In genomic region chr3:5013021-5013906, GRCh38 we compare ENCODE assay signal across 9 cellular contexts. TPM values are rescaled to one million over a fixed set of nuclear protein-coding genes. Genes with fewer than 3 reads are reported as not detected.
DNase-seq lines count a peak whose midpoint lies in the region; ATAC-seq and TF ChIP-seq lines count a peak whose summit lies in the region.
"Had no signal": no experiment of that assay in that cellular context is flagged by ENCODE, and none has a peak within 500 bp of the region (broad histone marks: within the 10 kb centered on the region; RNA-seq: fewer than 3 reads in every experiment).

No MANE protein-coding gene starts in this region.

- TF ChIP-seq EP300 in SK-N-SH (IDR thresholded peaks at IDR 0.05; ENCODE audit: borderline replicate concordance in 1 of 2, low read depth in 1 of 2, low read length in 1 of 2), result no peak

- no peaks in the 10 kb centered on the region for H3K9me2 ChIP-seq in SK-N-SH

- CTCF ChIA-PET in SK-N-SH (lab: Yijun Ruan, JAX), result interaction anchor here (1.2 kb wide), 1 partner anchor 37 kb away, joined by 4 read pairs; no protein-coding TSS in a partner anchor

- DNase-seq in SK-N-SH (no peak), RPMI7951 (ENCODE audit: low read depth) (peak; percentile 91), fibroblast of villous mesenchyme (ENCODE audit: low read depth) (peak; percentile 55), spleen (peak; percentile 81), NCI-H2227 (lab: John Stamatoyannopoulos, UW; ENCODE audit: unreplicated experiment) (no peak)
- no peak for DNase-seq in stimulated activated CD4-positive, alpha-beta T cell treated with anti-CD3 and anti-CD28 coated beads, Interleukin-4, amount 100 ng/mL, for 4 hours

- H3K27me3 ChIP-seq in SK-N-SH (ENCODE audit: insufficient read depth) (no peaks in the 10 kb centered on the region), spleen (replicated peaks in 1 of 7) (no peaks in the 10 kb centered on the region)
- H3K27me3 ChIP-seq: gastroesophageal sphincter had no signal

- H3K4me2 ChIP-seq in SK-N-SH, result no peak overlapping the region

- H3K4me1 ChIP-seq in SK-N-SH (ENCODE audit: control insufficient read depth in 1 of 2, insufficient read depth in 2 of 2, low read depth in 1 of 2, low read length in 1 of 2) (peaks cover 0 to 11% of the 10 kb centered on the region in 2 experiments; a peak in 1 of 4 replicates), spleen (peaks cover 26 to 99% (median 74%) of the 10 kb centered on the region in 6 donors)

- ATAC-seq in SK-N-SH treated with all-trans-retinoic acid at 6 μM for 48 hours, result peak; percentile 20; the same call in 1 of the 3 replicates
- no peak for ATAC-seq in HG03097 (IDR thresholded peaks at IDR 0.05; ENCODE audit: low FRiP score, unreplicated experiment)
- ATAC-seq: gastroesophageal sphincter had no signal

- H3K4me3 ChIP-seq in SK-N-SH (ENCODE audit: low read depth in 2 of 2, low read length in 1 of 2), result no peak overlapping the region
- H3K4me3 ChIP-seq in fibroblast of villous mesenchyme (ENCODE audit: low read depth, low read length), result no peak overlapping the region
- no peak overlapping the region for H3K4me3 ChIP-seq in spleen
- H3K4me3 ChIP-seq: gastroesophageal sphincter had no signal

- no peak for TF ChIP-seq RAD21 in SK-N-SH (IDR thresholded peaks at IDR 0.05; ENCODE audit: low read length)

- H3K9me3 ChIP-seq in SK-N-SH, result no peaks in the 10 kb centered on the region
- H3K9me3 ChIP-seq in spleen, result no peaks in the 10 kb centered on the region
- H3K9me3 ChIP-seq: gastroesophageal sphincter had no signal

- H3K36me3 ChIP-seq in SK-N-SH (replicated peaks in 1 of 2; ENCODE audit: control insufficient read depth in 1 of 2, insufficient read depth in 2 of 2, low read length in 1 of 2) (no peaks in the 10 kb centered on the region), spleen (no peaks in the 10 kb centered on the region)
- H3K36me3 ChIP-seq: gastroesophageal sphincter had no signal

- intact Hi-C loops in spleen (cut with DNase I; ENCODE audit: low total_unique reads), result no loop called here

- no peak overlapping the region for H3K9ac ChIP-seq in SK-N-SH

- TF ChIP-seq CTCF in SK-N-SH (IDR thresholded peaks at IDR 0.05) (no peak), fibroblast of villous mesenchyme (IDR thresholded peaks at IDR 0.05; ENCODE audit: insufficient read depth, low read depth, low read length) (no peak), spleen (IDR thresholded peaks at IDR 0.05 in 8 of 11, conservative IDR thresholded peaks at IDR 0.05 in 3 of 11) (no peak)

- TF ChIP-seq POLR2A in spleen (IDR thresholded peaks at IDR 0.05), result no peak

- no peak overlapping the region; the same call in 1 of the 2 replicates for H2AFZ ChIP-seq in SK-N-SH (ENCODE audit: low read depth)

- no peaks in the 10 kb centered on the region for H3F3A ChIP-seq in SK-N-SH (replicated peaks; ENCODE audit: insufficient read depth)

- H4K20me1 ChIP-seq in SK-N-SH (ENCODE audit: insufficient read depth), result no peaks in the 10 kb centered on the region

- H3K27ac ChIP-seq in SK-N-SH (ENCODE audit: low read depth in 2 of 2, low read length in 1 of 2), result no peak overlapping the region
- peak overlapping the region in 5 of 8 donors; percentile 27 to 87 (median 80) for H3K27ac ChIP-seq in spleen
- H3K27ac ChIP-seq: gastroesophageal sphincter had no signal

- POLR2A ChIA-PET in SK-N-SH (lab: Yijun Ruan, JAX), result interaction anchor here (1.2 kb wide), 1 partner anchor 10 kb away, joined by 4 read pairs; no protein-coding TSS in a partner anchor

- 74% methylated on average over 5 of the region's 5 CpGs for WGBS in SK-N-SH (ENCODE audit: low lambda C conversion rate)
- 53 to 70% (median 56%) methylated on average over 4 to 5 of the region's 5 CpGs for WGBS in spleen, 5 donors

- H3K79me2 ChIP-seq in SK-N-SH (ENCODE audit: insufficient read depth), result no peaks in the 10 kb centered on the region

TF ChIP-seq in SK-N-SH treated with all-trans-retinoic acid at 6 μM for 48 hours, 23 proteins besides CTCF, POLR2A, EP300 and RAD21 (continues in another document):
- TF ChIP-seq TOX (CRISPR knock-in tag; IDR thresholded peaks at IDR 0.05; ENCODE audit: borderline replicate concordance) (no peak), PPARA (CRISPR knock-in tag; IDR thresholded peaks at IDR 0.05; ENCODE audit: borderline replicate concordance) (no peak), ZC3H10 (CRISPR knock-in tag; IDR thresholded peaks at IDR 0.05) (no peak), SNAI2 (CRISPR knock-in tag; IDR thresholded peaks at IDR 0.05) (no peak), ISL1 (CRISPR knock-in tag; IDR thresholded peaks at IDR 0.05) (no peak)
- TF ChIP-seq, protein P1, sequence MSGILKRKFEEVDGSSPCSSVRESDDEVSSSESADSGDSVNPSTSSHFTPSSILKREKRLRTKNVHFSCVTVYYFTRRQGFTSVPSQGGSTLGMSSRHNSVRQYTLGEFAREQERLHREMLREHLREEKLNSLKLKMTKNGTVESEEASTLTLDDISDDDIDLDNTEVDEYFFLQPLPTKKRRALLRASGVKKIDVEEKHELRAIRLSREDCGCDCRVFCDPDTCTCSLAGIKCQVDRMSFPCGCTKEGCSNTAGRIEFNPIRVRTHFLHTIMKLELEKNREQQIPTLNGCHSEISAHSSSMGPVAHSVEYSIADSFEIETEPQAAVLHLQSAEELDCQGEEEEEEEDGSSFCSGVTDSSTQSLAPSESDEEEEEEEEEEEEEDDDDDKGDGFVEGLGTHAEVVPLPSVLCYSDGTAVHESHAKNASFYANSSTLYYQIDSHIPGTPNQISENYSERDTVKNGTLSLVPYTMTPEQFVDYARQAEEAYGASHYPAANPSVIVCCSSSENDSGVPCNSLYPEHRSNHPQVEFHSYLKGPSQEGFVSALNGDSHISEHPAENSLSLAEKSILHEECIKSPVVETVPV (CRISPR knock-in tag; IDR thresholded peaks at IDR 0.05), result no peak
- TF ChIP-seq, protein P2, sequence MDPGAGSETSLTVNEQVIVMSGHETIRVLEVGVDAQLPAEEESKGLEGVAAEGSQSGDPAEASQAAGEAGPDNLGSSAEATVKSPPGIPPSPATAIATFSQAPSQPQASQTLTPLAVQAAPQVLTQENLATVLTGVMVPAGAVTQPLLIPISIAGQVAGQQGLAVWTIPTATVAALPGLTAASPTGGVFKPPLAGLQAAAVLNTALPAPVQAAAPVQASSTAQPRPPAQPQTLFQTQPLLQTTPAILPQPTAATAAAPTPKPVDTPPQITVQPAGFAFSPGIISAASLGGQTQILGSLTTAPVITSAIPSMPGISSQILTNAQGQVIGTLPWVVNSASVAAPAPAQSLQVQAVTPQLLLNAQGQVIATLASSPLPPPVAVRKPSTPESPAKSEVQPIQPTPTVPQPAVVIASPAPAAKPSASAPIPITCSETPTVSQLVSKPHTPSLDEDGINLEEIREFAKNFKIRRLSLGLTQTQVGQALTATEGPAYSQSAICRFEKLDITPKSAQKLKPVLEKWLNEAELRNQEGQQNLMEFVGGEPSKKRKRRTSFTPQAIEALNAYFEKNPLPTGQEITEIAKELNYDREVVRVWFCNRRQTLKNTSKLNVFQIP (CRISPR knock-in tag; IDR thresholded peaks at IDR 0.05; ENCODE audit: borderline replicate concordance, low read depth), result no peak

TF ChIP-seq in SK-N-SH, 30 proteins besides CTCF, POLR2A, EP300 and RAD21:
- TF ChIP-seq FOSL2 (IDR thresholded peaks at IDR 0.05; ENCODE audit: borderline replicate concordance, low read depth), result no peak

RNA-seq across cellular contexts. Expression of gene BHLHE40, which starts 34.0 kb away (rescaled TPM):
- polyA plus RNA-seq in SK-N-SH (2012; rRNA removed) (47.2 and 62.2 TPM in 2 replicates), spleen (10 to 100 TPM; 11.8 to 15.6 (median 12.7) TPM)
- 23.2 and 33.0 TPM in 2 replicates for polyA plus RNA-seq in SK-N-SH (2012; cell fraction: cytosol; rRNA removed)
- 211 and 257 TPM in 2 replicates for polyA plus RNA-seq in SK-N-SH (2012; cell fraction: nucleus; rRNA removed)
- total RNA-seq in RPMI7951 (2014; rRNA removed; shearing (Covaris generic)), result 43.2 and 62.8 TPM in 2 replicates
- total RNA-seq in fibroblast of villous mesenchyme (53.5 and 75.7 TPM in 2 replicates), spleen (100 to 1,000 TPM in 1 of 7 donors, 10 to 100 TPM in 6; 22.9 to 108 (median 40.3) TPM)

Comparison
In these comparisons a context has a peak if more than half of its experiments do, and no peak if none do; other contexts are left out.
1. DNase-seq: peak in RPMI7951 (single experiment), fibroblast of villous mesenchyme (single experiment) and spleen (single experiment); none in SK-N-SH (single experiment), stimulated activated CD4-positive, alpha-beta T cell treated with anti-CD3 and anti-CD28 coated beads, Interleukin-4, amount 100 ng/mL, for 4 hours (0 of 2) and NCI-H2227 (single experiment).
2. H3K27ac ChIP-seq: peak in spleen (5 of 8); none in SK-N-SH (0 of 2).